ENCODE assay signal across 8 cellular contexts in the genomic region with DNA sequence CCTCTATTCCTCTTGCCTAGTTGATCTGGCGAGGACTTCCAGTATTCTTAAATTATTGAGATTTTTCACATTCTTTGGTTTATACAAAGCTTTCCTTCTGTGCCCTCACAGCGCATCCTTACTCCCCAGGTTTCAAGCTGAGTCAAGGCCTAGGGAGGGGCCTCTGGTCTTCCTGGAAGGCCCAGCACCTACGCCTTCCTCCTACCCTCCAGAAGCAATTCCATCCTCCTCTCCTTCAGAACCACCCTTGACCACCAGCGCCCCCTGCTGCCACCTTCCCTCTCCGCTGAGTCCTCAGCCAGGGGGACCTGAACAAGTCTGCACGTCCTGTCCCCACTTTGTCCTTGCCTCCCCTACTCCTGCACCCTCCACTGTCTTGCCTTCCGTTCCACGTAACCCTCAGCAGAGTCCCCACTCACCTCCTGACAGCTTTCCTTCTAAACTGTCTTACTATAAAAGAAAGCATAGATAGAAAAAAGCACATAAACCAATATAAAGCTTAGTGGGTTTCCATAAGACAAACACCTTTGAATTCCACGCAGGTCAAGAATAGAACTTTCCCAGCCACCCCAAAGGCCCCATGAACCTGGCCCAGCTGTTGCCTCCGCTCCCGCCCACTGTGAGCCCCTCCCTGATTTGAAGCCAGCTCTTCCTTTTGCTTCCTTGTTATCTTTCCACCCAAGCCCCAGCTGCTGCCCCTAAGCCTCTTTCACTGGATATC.
DNase-seq lines count a peak whose midpoint lies in the region; ATAC-seq, FAIRE-seq and TF ChIP-seq lines count a peak whose summit lies in the region.

No MANE protein-coding gene starts in this region.

- H3K9ac ChIP-seq in SK-N-MC (ENCODE audit: insufficient read length) (no peak overlapping the region), kidney (ENCODE audit: low read length in 2 of 2) (no peak overlapping the region)

- TF ChIP-seq CTCF in kidney (IDR thresholded peaks at IDR 0.05; ENCODE audit: borderline replicate concordance, extremely low read depth, insufficient read depth) = peak; percentile 74

- H3K4me3 ChIP-seq in SK-N-MC (no peak overlapping the region), kidney (ENCODE audit: low read length in 2 of 2) (no peak overlapping the region)

- H3K27ac ChIP-seq in SK-N-MC (peak overlapping the region; percentile 48; the same call in 1 of the 2 replicates), kidney (ENCODE audit: low read depth in 2 of 2, low read length in 2 of 2) (no peak overlapping the region)

- no peak for ATAC-seq in HG02759 (IDR thresholded peaks at IDR 0.05; ENCODE audit: unreplicated experiment)
- no peak for ATAC-seq in effector memory CD8-positive, alpha-beta T cell (replicated peaks)

- intact Hi-C loops in kidney (cut with DNase I) = loop anchor here (10.0 kb wide), 1 partner anchor 328 kb away; no protein-coding TSS in a partner anchor

- H3K4me1 Mint-ChIP-seq in effector memory CD8-positive, alpha-beta T cell (ENCODE audit: low read depth in 2 of 2) = peaks cover 0 to 1% of the 10 kb centered on the region in 2 donors

- H3K27me3 Mint-ChIP-seq in effector memory CD8-positive, alpha-beta T cell = peaks cover 0 to 23% of the 10 kb centered on the region in 2 donors

- H3K4me1 ChIP-seq in kidney (ENCODE audit: control insufficient read depth in 1 of 2, insufficient read depth in 1 of 2, low read depth in 1 of 2, low read length in 2 of 2) = peaks cover 0 to 1% of the 10 kb centered on the region in 2 donors

- no peak for FAIRE-seq in kidney (lab: Jason Lieb, UNC)

- no peak overlapping the region for H3K4me3 Mint-ChIP-seq in effector memory CD8-positive, alpha-beta T cell

- H3K36me3 Mint-ChIP-seq in effector memory CD8-positive, alpha-beta T cell (ENCODE audit: insufficient read depth) = peaks cover 2% of the 10 kb centered on the region

- H3K27ac Mint-ChIP-seq in effector memory CD8-positive, alpha-beta T cell = no peak overlapping the region

- H3K36me3 ChIP-seq in SK-N-MC (ENCODE audit: insufficient read depth, low read length) (peaks cover 84% of the 10 kb centered on the region), kidney (ENCODE audit: control insufficient read depth in 1 of 2, insufficient read depth in 2 of 2, low read length in 2 of 2) (peaks cover 4 to 20% of the 10 kb centered on the region in 2 donors)

- DNase-seq in GF-D8 (lab: John Stamatoyannopoulos, UW) = peak; percentile 24
- DNase-seq in HUDEP-2 (lab: John Stamatoyannopoulos, UW; ENCODE audit: unreplicated experiment in 76 of 76) = peak in 69 of 76 experiments; percentile 12 to 84 (median 64)
- peak; percentile 18 for DNase-seq in SK-N-MC (ENCODE audit: low read depth, low spot score)
- peak; percentile 34 to 65 for DNase-seq in T47D (ENCODE audit: low read depth in 1 of 2, low spot score in 1 of 2)
- peak; percentile 91 for DNase-seq in kidney
- peak; percentile 68 for DNase-seq in stimulated activated CD4-positive, alpha-beta T cell treated with anti-CD3 and anti-CD28 coated beads, Interleukin-1b, Interleukin-23, amount 100 ng/mL, for 48 hours
- no peak for DNase-seq in effector memory CD8-positive, alpha-beta T cell

- in situ Hi-C loops in T47D (cut with HindIII; ENCODE audit: low pct_unique_long_range_greater_than_20kb, low sequenced_read_pairs) = no loop called here

- H3K9me3 Mint-ChIP-seq in effector memory CD8-positive, alpha-beta T cell = no peaks in the 10 kb centered on the region

- peaks cover 13% of the 10 kb centered on the region; the same call in 1 of the 2 replicates for H3K9me3 ChIP-seq in SK-N-MC (ENCODE audit: low read depth, low read length)
- H3K9me3 ChIP-seq in kidney (ENCODE audit: control insufficient read depth in 1 of 2, low read length in 2 of 2) = peaks cover 0 to 6% of the 10 kb centered on the region in 2 donors

Comparison
In these comparisons a context has a peak if more than half of its experiments do, and no peak if none do; other contexts are left out.
1. DNase-seq: peak in GF-D8 (single experiment), HUDEP-2 (69 of 76), SK-N-MC (single experiment), T47D (2 of 2), kidney (single experiment) and stimulated activated CD4-positive, alpha-beta T cell treated with anti-CD3 and anti-CD28 coated beads, Interleukin-1b, Interleukin-23, amount 100 ng/mL, for 48 hours (single experiment); none in effector memory CD8-positive, alpha-beta T cell (0 of 3).